14 cellular contexts compared by ENCODE assay signal in the genomic region with DNA sequence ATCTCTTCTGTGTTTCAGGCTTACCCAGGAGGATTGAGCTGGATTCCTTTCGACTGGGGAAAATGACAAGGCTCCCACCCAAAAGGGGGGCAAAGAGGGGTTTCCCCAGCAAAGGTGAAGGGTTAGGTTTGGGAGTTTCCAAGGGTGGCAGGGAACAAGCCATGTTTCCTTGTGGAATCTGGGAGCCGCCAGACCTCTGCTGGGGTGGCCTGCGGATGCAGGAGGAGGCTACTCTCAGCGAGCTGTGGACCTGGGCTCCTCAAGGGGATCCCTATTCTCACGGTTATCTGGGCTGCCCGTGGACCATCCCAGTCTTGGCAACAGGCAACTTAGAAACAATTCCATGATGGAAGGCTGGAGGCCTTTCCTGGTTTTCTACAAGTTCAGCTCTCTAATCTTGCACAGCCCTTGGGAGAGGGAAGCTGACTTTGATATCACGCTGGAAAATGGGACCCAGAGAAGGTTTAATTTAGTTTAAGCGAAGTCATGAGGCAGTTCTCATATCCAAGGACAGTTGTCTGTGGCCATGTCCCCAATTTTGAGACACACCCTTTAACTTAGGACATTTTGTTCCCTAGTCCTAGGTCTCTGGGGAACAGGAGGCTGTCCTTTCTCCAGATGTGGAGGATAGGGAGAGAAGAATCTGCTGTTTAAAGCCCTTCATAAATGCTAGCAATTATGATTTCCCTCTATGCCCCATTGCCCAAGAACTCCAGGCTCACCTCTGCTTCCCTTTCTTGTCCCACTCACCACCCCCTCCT. TPM values are rescaled to one million over a fixed set of nuclear protein-coding genes. Genes with fewer than 3 reads are reported as not detected.
DNase-seq lines count a peak whose midpoint lies in the region; ATAC-seq and TF ChIP-seq lines count a peak whose summit lies in the region.
"Had no signal": no experiment of that assay in that cellular context is flagged by ENCODE, and none has a peak within 500 bp of the region (broad histone marks: within the 10 kb centered on the region; RNA-seq: fewer than 3 reads in every experiment).

No MANE protein-coding gene starts in this region.

- ATAC-seq in heart right ventricle (peak in 3 of 8 donors; percentile 25 to 47 (median 26)), Right ventricle myocardium superior (ENCODE audit: poor library complexity) (no peak), T-cell (replicated peaks in 1 of 4) (no peak)
- no peak for ATAC-seq in activated naive CD4-positive, alpha-beta T cell treated with anti-CD3 and anti-CD28 coated beads, Interleukin-2, amount 50 U/mL, for 72 hours

- peaks cover 0 to 5% (median 4%) of the 10 kb centered on the region in 3 donors for H3K9me3 Mint-ChIP-seq in T-cell
- peaks cover 0 to 4% of the 10 kb centered on the region in 2 donors for H3K9me3 Mint-ChIP-seq in activated naive CD4-positive, alpha-beta T cell treated with anti-CD3 and anti-CD28 coated beads, Interleukin-2, amount 50 U/mL, for 72 hours

- POLR2A ChIA-PET in T-cell (lab: Charles Lee) = no interaction called here

- H2AFZ ChIP-seq in parathyroid adenoma = no peak overlapping the region

- no peaks in the 10 kb centered on the region for H3K79me2 ChIP-seq in parathyroid adenoma

- intact Hi-C loops in heart right ventricle (cut with DNase I) (loop anchor here in 1 of 10 donors (5.0 kb wide), 1 partner anchor 52 kb away; no protein-coding TSS in a partner anchor), Right ventricle myocardium superior (cut with DNase I) (no loop called here), uterus (cut with DNase I; ENCODE audit: low total_unique reads) (no loop called here)

- H3K27me3 Mint-ChIP-seq in T-cell = peaks cover 4 to 9% of the 10 kb centered on the region in 2 donors

- H3K4me1 ChIP-seq in heart right ventricle (peaks cover 0 to 24% (median 7%) of the 10 kb centered on the region in 9 donors), parathyroid adenoma (no peaks in the 10 kb centered on the region), uterus (peaks cover 0 to 5% of the 10 kb centered on the region in 2 donors)
- H3K4me1 ChIP-seq: HAP-1 had no signal

- no peak overlapping the region for H3K9ac ChIP-seq in parathyroid adenoma
- H3K9ac ChIP-seq: BLaER1 treated with 17β-estradiol and CSF1 and Interleukin-3, amounts not matched to agents 10 nM and 100 nM had no signal

- H3K9me3 ChIP-seq in heart right ventricle (peaks cover 0 to 16% (median 0%) of the 10 kb centered on the region in 11 donors), parathyroid adenoma (ENCODE audit: control insufficient read depth, low read length) (no peaks in the 10 kb centered on the region), uterus (no peaks in the 10 kb centered on the region)
- H3K9me3 ChIP-seq: HAP-1 had no signal

- no peak overlapping the region for H3K27ac Mint-ChIP-seq in T-cell
- no peak overlapping the region for H3K27ac Mint-ChIP-seq in activated naive CD4-positive, alpha-beta T cell treated with anti-CD3 and anti-CD28 coated beads, Interleukin-2, amount 50 U/mL, for 72 hours

- CTCF ChIA-PET in T-cell (lab: Charles Lee) = no interaction called here

- no peak overlapping the region for H3K4me2 ChIP-seq in parathyroid adenoma (ENCODE audit: low read length)
- H3K4me2 ChIP-seq: BLaER1 treated with 17β-estradiol and CSF1 and Interleukin-3, amounts not matched to agents 10 nM and 100 nM had no signal

- WGBS in heart right ventricle, 2 donors = 76 to 85% methylated on average over 8 of the region's 8 CpGs

- H3K36me3 Mint-ChIP-seq in T-cell = no peaks in the 10 kb centered on the region
- no peaks in the 10 kb centered on the region for H3K36me3 Mint-ChIP-seq in activated naive CD4-positive, alpha-beta T cell treated with anti-CD3 and anti-CD28 coated beads, Interleukin-2, amount 50 U/mL, for 72 hours
- H3K36me3 Mint-ChIP-seq: CD4-positive, CD25-positive, alpha-beta regulatory T cell had no signal

- DNase-seq in heart right ventricle = no peak
- DNase-seq in Right ventricle myocardium superior = no peak
- peak; percentile 62 for DNase-seq in coronary artery (ENCODE audit: low spot score)
- no peak for DNase-seq in uterus
- DNase-seq in T-cell = no peak
- no peak for DNase-seq in activated naive CD4-positive, alpha-beta T cell treated with anti-CD3 and anti-CD28 coated beads, Interleukin-2, amount 50 U/mL, for 72 hours (ENCODE audit: low spot score in 2 of 2)
- DNase-seq: ACHN; CD4-positive, CD25-positive, alpha-beta regulatory T cell; DMS53 had no signal

- H3K4me3 Mint-ChIP-seq in T-cell = no peak overlapping the region
- H3K4me3 Mint-ChIP-seq: CD4-positive, CD25-positive, alpha-beta regulatory T cell had no signal

- H3K36me3 ChIP-seq in heart right ventricle (no peaks in the 10 kb centered on the region), parathyroid adenoma (ENCODE audit: control insufficient read depth, insufficient read depth, low read length) (no peaks in the 10 kb centered on the region), uterus (no peaks in the 10 kb centered on the region)
- H3K36me3 ChIP-seq: BLaER1 treated with 17β-estradiol and CSF1 and Interleukin-3, amounts not matched to agents 10 nM and 100 nM; HAP-1 had no signal

- no peaks in the 10 kb centered on the region for H3K27me3 ChIP-seq in heart right ventricle
- no peaks in the 10 kb centered on the region for H3K27me3 ChIP-seq in parathyroid adenoma (ENCODE audit: control insufficient read depth, insufficient read depth, low read length)
- no peaks in the 10 kb centered on the region for H3K27me3 ChIP-seq in uterus
- H3K27me3 ChIP-seq: BLaER1 treated with 17β-estradiol and CSF1 and Interleukin-3, amounts not matched to agents 10 nM and 100 nM had no signal

- no peak for TF ChIP-seq CTCF in heart right ventricle (IDR thresholded peaks at IDR 0.05)
- TF ChIP-seq CTCF in coronary artery (IDR thresholded peaks at IDR 0.05) = no peak
- TF ChIP-seq CTCF in parathyroid adenoma (IDR thresholded peaks at IDR 0.05) = no peak
- TF ChIP-seq CTCF in uterus (IDR thresholded peaks at IDR 0.05) = no peak

- TF ChIP-seq POLR2A in uterus (IDR thresholded peaks at IDR 0.05) = no peak

- H3K27ac ChIP-seq in heart right ventricle (peak overlapping the region in 6 of 10 donors; percentile 25 to 77 (median 56)), coronary artery (no peak overlapping the region), parathyroid adenoma (peak overlapping the region; percentile 15), uterus (peak overlapping the region; percentile 28 to 78)
- H3K27ac ChIP-seq: BLaER1 treated with 17β-estradiol and CSF1 and Interleukin-3, amounts not matched to agents 10 nM and 100 nM had no signal

- H3K4me1 Mint-ChIP-seq in T-cell = no peaks in the 10 kb centered on the region
- H3K4me1 Mint-ChIP-seq: CD4-positive, CD25-positive, alpha-beta regulatory T cell had no signal

- no peak overlapping the region for H3K4me3 ChIP-seq in heart right ventricle
- H3K4me3 ChIP-seq in coronary artery = no peak overlapping the region
- no peak overlapping the region for H3K4me3 ChIP-seq in parathyroid adenoma (ENCODE audit: low read depth, low read length)
- H3K4me3 ChIP-seq in uterus = no peak overlapping the region
- H3K4me3 ChIP-seq: BLaER1 treated with 17β-estradiol and CSF1 and Interleukin-3, amounts not matched to agents 10 nM and 100 nM; HAP-1 had no signal

RNA-seq across cellular contexts. Expression of gene STUM, which starts 24.7 kb away (rescaled TPM):
- total RNA-seq in heart right ventricle (1 to 10 TPM in 5 of 10 donors, under 1 TPM in 5; 0.36 to 2.8 (median 0.94) TPM), Right ventricle myocardium superior (1.2 TPM), uterus (1 to 10 TPM in 3 of 4 donors, under 1 TPM in 1; 0.88 to 9.1 (median 2.2) TPM), T-cell (under 1 TPM in 1 of 5 donors, not detected in 4; 0.10 TPM)
- polyA plus RNA-seq in heart right ventricle = 1 to 10 TPM in 1 of 2 donors, under 1 TPM in 1; 0.48 to 1.2 TPM
- total RNA-seq in activated naive CD4-positive, alpha-beta T cell treated with anti-CD3 and anti-CD28 coated beads, Interleukin-2, amount 50 U/mL, for 72 hours = not detected
- total RNA-seq: A172; CD4-positive, CD25-positive, alpha-beta regulatory T cell; HT-29 had no signal

Comparison
In these comparisons a context has a peak if more than half of its experiments do, and no peak if none do; other contexts are left out.
1. H3K27ac ChIP-seq: peak in heart right ventricle (6 of 10), parathyroid adenoma (single experiment) and uterus (2 of 2); none in coronary artery (0 of 2).